ENCODE assay signal across 14 cellular contexts in genomic region chr11:122634507-122634906, GRCh38. TPM values are rescaled to one million over a fixed set of nuclear protein-coding genes. Genes with fewer than 3 reads are reported as not detected.
DNase-seq lines count a peak whose midpoint lies in the region; ATAC-seq, FAIRE-seq and TF ChIP-seq lines count a peak whose summit lies in the region.
"Had no signal": no experiment of that assay in that cellular context is flagged by ENCODE, and none has a peak within 500 bp of the region (broad histone marks: within the 10 kb centered on the region; RNA-seq: fewer than 3 reads in every experiment).

No MANE protein-coding gene starts in this region.

- H3K36me3 Mint-ChIP-seq in T-helper 2 cell treated with Interferon-gamma antibody and Interleukin-4, amounts not matched to agents 5 μg/mL and 100 μg/mL, for 36 hours (ENCODE audit: low read depth) = no peaks in the 10 kb centered on the region
- no peaks in the 10 kb centered on the region for H3K36me3 Mint-ChIP-seq in CD4-positive, alpha-beta T cell (ENCODE audit: low read depth)

- H3K27ac Mint-ChIP-seq in T-helper 2 cell treated with Interferon-gamma antibody and Interleukin-4, amounts not matched to agents 5 μg/mL and 100 μg/mL, for 36 hours = no peak overlapping the region
- no peak overlapping the region for H3K27ac Mint-ChIP-seq in CD4-positive, alpha-beta T cell

- H3K4ac ChIP-seq in mesendoderm (ENCODE audit: low read depth, low read length) = no peak overlapping the region

- no peaks in the 10 kb centered on the region for H3K79me1 ChIP-seq in mesendoderm (ENCODE audit: low read length)

- no peak overlapping the region for H2BK15ac ChIP-seq in mesendoderm (replicated peaks; ENCODE audit: low read depth)

- H3K4me1 ChIP-seq in BLaER1 = peaks cover 60% of the 10 kb centered on the region
- no peaks in the 10 kb centered on the region for H3K4me1 ChIP-seq in mesendoderm (ENCODE audit: control insufficient read depth, low read depth, low read length)
- no peaks in the 10 kb centered on the region for H3K4me1 ChIP-seq in effector memory CD4-positive, alpha-beta T cell (ENCODE audit: control insufficient read depth, insufficient read depth, low read length, poor library complexity, severe bottlenecking)
- H3K4me1 ChIP-seq: Caco-2 had no signal

- H2BK5ac ChIP-seq in mesendoderm (ENCODE audit: low read length) = no peak overlapping the region

- POLR2A ChIA-PET in CD4-positive, alpha-beta T cell (lab: Charles Lee) = no interaction called here

- H3K27me3 ChIP-seq in BLaER1 (no peaks in the 10 kb centered on the region), brain microvascular endothelial cell (replicated peaks) (no peaks in the 10 kb centered on the region), mesendoderm (ENCODE audit: insufficient read depth, low read length, poor library complexity) (no peaks in the 10 kb centered on the region)
- no peaks in the 10 kb centered on the region for H3K27me3 ChIP-seq in effector memory CD4-positive, alpha-beta T cell (replicated peaks; ENCODE audit: control insufficient read depth, insufficient read depth, low read length, poor library complexity, severe bottlenecking)
- H3K27me3 ChIP-seq in CD4-positive, alpha-beta T cell (ENCODE audit: control insufficient read depth, insufficient read depth, low read length) = no peaks in the 10 kb centered on the region
- H3K27me3 ChIP-seq: thyroid gland had no signal

- CTCF ChIA-PET in CD4-positive, alpha-beta T cell (lab: Charles Lee) = interaction anchor here (1.1 to 3.2 kb wide), 3 partner anchors 41 to 147 kb away, joined by 3 to 12 read pairs (median 5); no protein-coding TSS in a partner anchor

- no peaks in the 10 kb centered on the region for H4K20me1 ChIP-seq in BLaER1

- no peak overlapping the region for H3K4me3 ChIP-seq in BLaER1
- no peak overlapping the region for H3K4me3 ChIP-seq in brain microvascular endothelial cell (ENCODE audit: low read depth, low read length)
- no peak overlapping the region for H3K4me3 ChIP-seq in mesendoderm (ENCODE audit: low read length)
- H3K4me3 ChIP-seq in effector memory CD4-positive, alpha-beta T cell (ENCODE audit: insufficient read depth, low read depth, low read length, poor library complexity, severe bottlenecking) = no peak overlapping the region
- H3K4me3 ChIP-seq: thyroid gland had no signal

- H3K9ac ChIP-seq in BLaER1 (no peak overlapping the region), mesendoderm (ENCODE audit: low read length) (no peak overlapping the region)

- H4K5ac ChIP-seq in mesendoderm (ENCODE audit: low read length) = no peak overlapping the region

- no peaks in the 10 kb centered on the region for H3K79me2 ChIP-seq in mesendoderm (ENCODE audit: control insufficient read depth, insufficient read depth, low read length)

- ATAC-seq in CD4-positive, alpha-beta T cell (ENCODE audit: poor library complexity) = no peak

- no peak overlapping the region for H3K23ac ChIP-seq in mesendoderm (ENCODE audit: low read length)

- H4K8ac ChIP-seq in mesendoderm (ENCODE audit: low read depth, low read length) = no peak overlapping the region

- H3K36me3 ChIP-seq in BLaER1 (no peaks in the 10 kb centered on the region), brain microvascular endothelial cell (replicated peaks) (no peaks in the 10 kb centered on the region), mesendoderm (ENCODE audit: control insufficient read depth, insufficient read depth, low read length) (no peaks in the 10 kb centered on the region)
- H3K36me3 ChIP-seq in effector memory CD4-positive, alpha-beta T cell (ENCODE audit: control insufficient read depth, insufficient read depth, low read length) = no peaks in the 10 kb centered on the region
- H3K36me3 ChIP-seq: thyroid gland had no signal

- WGBS in mesendoderm (ENCODE audit: extremely low coverage, insufficient coverage, low lambda C conversion rate) = no CpG with 5 or more reads among the region's 8 CpGs

- H3K4me1 Mint-ChIP-seq in T-helper 2 cell treated with Interferon-gamma antibody and Interleukin-4, amounts not matched to agents 5 μg/mL and 100 μg/mL, for 36 hours (ENCODE audit: low read depth) = peaks cover 7% of the 10 kb centered on the region
- H3K4me1 Mint-ChIP-seq in CD4-positive, alpha-beta T cell (ENCODE audit: low read depth) = peaks cover 15% of the 10 kb centered on the region

- H3K18ac ChIP-seq in mesendoderm (ENCODE audit: low read length) = no peak overlapping the region

- H3K9me3 Mint-ChIP-seq in T-helper 2 cell treated with Interferon-gamma antibody and Interleukin-4, amounts not matched to agents 5 μg/mL and 100 μg/mL, for 36 hours = no peaks in the 10 kb centered on the region
- H3K9me3 Mint-ChIP-seq in CD4-positive, alpha-beta T cell = no peaks in the 10 kb centered on the region

- FAIRE-seq in GM19239 (lab: Jason Lieb, UNC) = no peak
- FAIRE-seq: GM18507 had no signal

- no peak for TF ChIP-seq CTCF in brain microvascular endothelial cell (IDR thresholded peaks at IDR 0.05; ENCODE audit: low read depth, low read length, missing control alignments)
- TF ChIP-seq CTCF in CD4-positive, alpha-beta T cell (IDR thresholded peaks at IDR 0.05) = no peak

- H3K9me3 ChIP-seq in BLaER1 = no peaks in the 10 kb centered on the region
- H3K9me3 ChIP-seq in effector memory CD4-positive, alpha-beta T cell (ENCODE audit: control insufficient read depth, low read length) = no peaks in the 10 kb centered on the region
- H3K9me3 ChIP-seq in CD4-positive, alpha-beta T cell (ENCODE audit: control insufficient read depth, low read length) = no peaks in the 10 kb centered on the region
- H3K9me3 ChIP-seq: Caco-2, thyroid gland had no signal

- H2BK120ac ChIP-seq in mesendoderm (ENCODE audit: low read depth, low read length) = no peak overlapping the region

- H3K56ac ChIP-seq in mesendoderm (ENCODE audit: low read length) = peak overlapping the region; percentile 82

- no peak overlapping the region for H3K4me3 Mint-ChIP-seq in T-helper 2 cell treated with Interferon-gamma antibody and Interleukin-4, amounts not matched to agents 5 μg/mL and 100 μg/mL, for 36 hours
- no peak overlapping the region for H3K4me3 Mint-ChIP-seq in CD4-positive, alpha-beta T cell

- peak overlapping the region; percentile 54 for H3K27ac ChIP-seq in BLaER1
- H3K27ac ChIP-seq in brain microvascular endothelial cell = peak overlapping the region; percentile 64
- H3K27ac ChIP-seq in mesendoderm (ENCODE audit: low read depth, low read length) = no peak overlapping the region
- no peak overlapping the region for H3K27ac ChIP-seq in effector memory CD4-positive, alpha-beta T cell (ENCODE audit: insufficient read depth, low read length, poor library complexity, severe bottlenecking)
- H3K27ac ChIP-seq in CD4-positive, alpha-beta T cell (ENCODE audit: low read depth, low read length) = no peak overlapping the region
- H3K27ac ChIP-seq: thyroid gland had no signal

- H3K4me2 ChIP-seq in BLaER1 = peak overlapping the region; percentile 40
- H3K4me2 ChIP-seq in mesendoderm (ENCODE audit: low read length) = no peak overlapping the region

- H3K27me3 Mint-ChIP-seq in T-helper 2 cell treated with Interferon-gamma antibody and Interleukin-4, amounts not matched to agents 5 μg/mL and 100 μg/mL, for 36 hours (ENCODE audit: low read depth) = peaks cover 14% of the 10 kb centered on the region
- no peaks in the 10 kb centered on the region for H3K27me3 Mint-ChIP-seq in CD4-positive, alpha-beta T cell

- intact Hi-C loops in CD4-positive, alpha-beta T cell (cut with DNase I, micrococcal nuclease) = loop anchor here (1.0 to 5.0 kb wide), 2 partner anchors 120 to 388 kb away; no protein-coding TSS in a partner anchor

- no peak overlapping the region for H2AK5ac ChIP-seq in mesendoderm (ENCODE audit: low read length)

- DNase-seq in HT-29 (ENCODE audit: low spot score) (peak; percentile 73), brain microvascular endothelial cell (peak; percentile 50), mesendoderm (peak; percentile 83), GM19239 (ENCODE audit: insufficient read length, low spot score) (no peak)
- DNase-seq in T-helper 2 cell treated with Interferon-gamma antibody and Interleukin-4, amounts not matched to agents 5 μg/mL and 100 μg/mL, for 36 hours (ENCODE audit: low spot score) = no peak
- no peak for DNase-seq in effector memory CD4-positive, alpha-beta T cell
- no peak for DNase-seq in CD4-positive, alpha-beta T cell
- DNase-seq: Caco-2, cerebellar nuclear complex, occipital lobe, T-helper 2 cell, thyroid gland had no signal

- in situ Hi-C loops in brain microvascular endothelial cell (cut with HindIII; ENCODE audit: low pct_ligation_motif_present, low sequenced_read_pairs) = loop anchor here (10.0 to 25.0 kb wide), 2 partner anchors 103 to 220 kb away; no protein-coding TSS in a partner anchor

RNA-seq across cellular contexts. Expression of gene UBASH3B, which starts 21.0 kb away (rescaled TPM):
- total RNA-seq in HT-29 (2014; rRNA removed; shearing (Covaris generic)) = 46.8 and 57.9 TPM in 2 replicates
- 8.2 TPM for polyA plus RNA-seq in mesendoderm (2013, experiment 1 of 2)
- 8.8 TPM for polyA plus RNA-seq in mesendoderm (2013, experiment 2 of 2)
- 10 to 100 TPM; 24.5 to 28.6 TPM for total RNA-seq in CD4-positive, alpha-beta T cell

Comparison
In these comparisons a context has a peak if more than half of its experiments do, and no peak if none do; other contexts are left out.
1. H3K27ac ChIP-seq: peak in BLaER1 (single experiment) and brain microvascular endothelial cell (single experiment); none in mesendoderm (single experiment), effector memory CD4-positive, alpha-beta T cell (single experiment) and CD4-positive, alpha-beta T cell (single experiment).
2. DNase-seq: peak in HT-29 (single experiment), brain microvascular endothelial cell (single experiment) and mesendoderm (single experiment); none in T-helper 2 cell treated with Interferon-gamma antibody and Interleukin-4, amounts not matched to agents 5 μg/mL and 100 μg/mL, for 36 hours (single experiment), GM19239 (single experiment), effector memory CD4-positive, alpha-beta T cell (0 of 3) and CD4-positive, alpha-beta T cell (0 of 10).